ENCODE assay signal across 25 cellular contexts in genomic region chr7:157484411-157485081, GRCh38.
DNase-seq lines count a peak whose midpoint lies in the region; ATAC-seq and TF ChIP-seq lines count a peak whose summit lies in the region.
"Had no signal": no experiment of that assay in that cellular context is flagged by ENCODE, and none has a peak within 500 bp of the region (broad histone marks: within the 10 kb centered on the region; RNA-seq: fewer than 3 reads in every experiment).

No MANE protein-coding gene starts in this region.

- peak overlapping the region; percentile 58 for H3K4me2 ChIP-seq in OCI-LY3 (ENCODE audit: low read length)

- peak; percentile 49 for DNase-seq in activated CD8-positive, alpha-beta memory T cell treated with anti-CD3 and anti-CD28 coated beads, Interleukin-2, amount 50 U/mL, for 48 hours
- DNase-seq in activated CD8-positive, alpha-beta memory T cell treated with anti-CD3 and anti-CD28 coated beads, Interleukin-2, amount 50 U/mL, for 4 hours: no peak
- DNase-seq in mesenteric fat pad (ENCODE audit: low spot score) (peak; percentile 73), upper lobe of right lung (no peak), Kasumi-1 (lab: John Stamatoyannopoulos, UW) (no peak), MG63 (no peak)
- DNase-seq: activated CD4-positive, alpha-beta T cell treated with anti-CD3 and anti-CD28 coated beads, Interleukin-2, amount 50 U/mL, for 4 hours; activated CD4-positive, CD25-positive, alpha-beta regulatory T cell; COR-L47; DMS79; effector CD8-positive, alpha-beta T cell; GDM1; immature natural killer cell; IMR-90; NCI-H1092 treated with DMSO at 0.1 percent for 48 hours; NCI-H187 treated with DMSO at 0.1 percent for 48 hours; NCI-H2171 treated with DMSO at 0.1 percent for 48 hours; NCI-H510A; nephron progenitor cell; OCI-M1; small intestine had no signal

- no peaks in the 10 kb centered on the region for H3K79me2 ChIP-seq in OCI-LY3 (ENCODE audit: low read length)

- intact Hi-C loops in upper lobe of right lung (cut with DNase I): no loop called here

- H3K27me3 ChIP-seq in OCI-LY3 (ENCODE audit: low read depth, low read length): peaks cover 7% of the 10 kb centered on the region; the same call in 1 of the 2 replicates
- H3K27me3 ChIP-seq in upper lobe of right lung: no peaks in the 10 kb centered on the region
- no peaks in the 10 kb centered on the region for H3K27me3 ChIP-seq in MG63
- H3K27me3 ChIP-seq: cardiac muscle cell, pancreas had no signal

- H3K36me3 ChIP-seq in OCI-LY3 (replicated peaks; ENCODE audit: low read depth, low read length) (no peaks in the 10 kb centered on the region), upper lobe of right lung (no peaks in the 10 kb centered on the region), MG63 (no peaks in the 10 kb centered on the region)
- H3K36me3 ChIP-seq: cardiac muscle cell, pancreas had no signal

- peak; percentile 6 for ATAC-seq in upper lobe of right lung
- ATAC-seq: pancreas had no signal

- H4K20me1 ChIP-seq in OCI-LY3 (ENCODE audit: insufficient read depth, low read length): no peaks in the 10 kb centered on the region

- H3K4me3 ChIP-seq in OCI-LY3 (ENCODE audit: low read length) (peak overlapping the region; percentile 24; the same call in 1 of the 2 replicates), upper lobe of right lung (no peak overlapping the region), MG63 (no peak overlapping the region)
- H3K4me3 ChIP-seq: cardiac muscle cell, pancreas had no signal

- H3K9me3 ChIP-seq in OCI-LY3 (ENCODE audit: insufficient read depth, low read length) (no peaks in the 10 kb centered on the region; the same call in 1 of the 2 replicates), upper lobe of right lung (no peaks in the 10 kb centered on the region), MG63 (no peaks in the 10 kb centered on the region)
- H3K9me3 ChIP-seq: pancreas had no signal

- H3K27ac ChIP-seq in OCI-LY3 (ENCODE audit: low read length): no peak overlapping the region
- H3K27ac ChIP-seq in upper lobe of right lung: no peak overlapping the region
- H3K27ac ChIP-seq: cardiac muscle cell, epithelial cell of prostate, pancreas had no signal

- H3K9ac ChIP-seq in OCI-LY3 (ENCODE audit: low read length): no peak overlapping the region

- peaks cover 16% of the 10 kb centered on the region for H3K4me1 ChIP-seq in OCI-LY3 (ENCODE audit: low read length)
- no peaks in the 10 kb centered on the region for H3K4me1 ChIP-seq in upper lobe of right lung
- H3K4me1 ChIP-seq: pancreas had no signal

- TF ChIP-seq CTCF in OCI-LY3 (IDR thresholded peaks at IDR 0.05; ENCODE audit: low read depth, low read length) (peak; percentile 22), upper lobe of right lung (IDR thresholded peaks at IDR 0.05) (no peak)

- no peak overlapping the region; the same call in 1 of the 2 replicates for H2AFZ ChIP-seq in OCI-LY3 (ENCODE audit: low read depth, low read length)

Comparison
In these comparisons a context has a peak if more than half of its experiments do, and no peak if none do; other contexts are left out.
1. DNase-seq: peak in activated CD8-positive, alpha-beta memory T cell treated with anti-CD3 and anti-CD28 coated beads, Interleukin-2, amount 50 U/mL, for 48 hours (single experiment) and mesenteric fat pad (single experiment); none in activated CD8-positive, alpha-beta memory T cell treated with anti-CD3 and anti-CD28 coated beads, Interleukin-2, amount 50 U/mL, for 4 hours (single experiment), upper lobe of right lung (single experiment), Kasumi-1 (0 of 2) and MG63 (single experiment).